In genomic region chrX:54182864-54183613, GRCh38 we compare ENCODE assay signal across 8 cellular contexts. TPM values are rescaled to one million over a fixed set of nuclear protein-coding genes. Genes with fewer than 3 reads are reported as not detected.
DNase-seq lines count a peak whose midpoint lies in the region; ATAC-seq and TF ChIP-seq lines count a peak whose summit lies in the region.

A gene with protein sequence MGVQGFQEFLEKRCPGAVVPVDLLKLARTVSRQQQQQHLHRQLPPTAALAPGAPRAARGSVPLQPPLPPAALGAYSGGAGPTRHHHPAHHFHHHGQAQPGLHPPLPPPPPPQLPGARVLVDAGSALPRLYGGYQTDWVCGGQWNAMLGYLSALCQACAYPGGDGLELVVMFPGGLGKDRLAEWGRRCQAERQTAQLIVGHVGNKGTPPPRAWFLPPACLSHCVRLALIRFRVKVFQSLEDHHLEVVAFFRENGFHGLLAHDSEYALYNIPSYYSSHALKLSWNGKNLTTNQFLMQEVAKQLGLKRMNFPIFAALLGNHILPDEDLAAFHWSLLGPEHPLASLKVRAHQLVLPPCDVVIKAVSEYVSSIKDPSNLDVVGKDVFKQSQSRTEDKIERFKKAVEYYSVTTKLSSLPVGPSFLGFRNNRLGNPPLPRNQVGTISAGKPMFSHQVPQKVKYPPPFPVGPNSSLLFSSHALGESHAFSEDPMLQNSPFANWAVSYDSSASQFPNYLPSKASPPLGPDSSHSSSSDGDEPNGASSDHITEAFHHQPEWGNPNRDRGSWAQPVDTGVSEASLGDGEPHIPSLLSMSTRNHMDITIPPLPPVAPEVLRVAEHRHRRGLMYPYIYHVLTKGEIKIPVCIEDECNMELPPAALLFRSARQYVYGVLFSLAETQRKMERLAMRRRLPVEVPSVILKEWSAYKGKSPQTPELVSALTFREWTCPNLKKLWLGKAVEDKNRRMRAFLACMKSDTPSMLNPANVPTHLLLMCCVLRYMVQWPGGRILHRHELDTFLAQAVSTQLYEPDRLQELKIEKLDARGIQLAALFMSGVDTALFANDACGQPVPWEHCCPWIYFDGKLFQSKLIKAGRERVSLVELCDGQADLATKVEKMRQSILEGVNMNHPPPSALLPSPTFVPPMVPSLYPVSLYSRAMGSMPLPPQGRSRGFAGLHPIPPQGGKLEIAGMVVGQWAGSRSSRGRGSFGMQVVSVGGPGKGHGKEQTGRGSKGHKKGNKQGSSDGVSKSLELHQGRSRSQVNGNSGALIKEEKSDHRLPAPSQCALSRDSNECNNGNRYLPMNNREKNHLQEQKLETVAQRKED (minus strand): TSS chrX:54183254. CDS start chrX:54183198, 56 bp downstream.

- H3K4me1 Mint-ChIP-seq in CD14-positive monocyte: peaks cover 37% of the 10 kb centered on the region
- peaks cover 38% of the 10 kb centered on the region for H3K4me1 Mint-ChIP-seq in activated CD8-positive, alpha-beta memory T cell treated with anti-CD3 and anti-CD28 coated beads, Interleukin-2, amount 10 ng/mL, durations not matched to agents 7 days and 5 days

- H3K9me3 Mint-ChIP-seq in CD14-positive monocyte: peaks cover 0 to 4% (median 0%) of the 10 kb centered on the region in 7 donors
- no peaks in the 10 kb centered on the region for H3K9me3 Mint-ChIP-seq in activated CD8-positive, alpha-beta memory T cell treated with anti-CD3 and anti-CD28 coated beads, Interleukin-2, amount 10 ng/mL, durations not matched to agents 7 days and 5 days (ENCODE audit: low read depth)

- H3K9ac ChIP-seq in endocrine pancreas (ENCODE audit: control insufficient read depth, insufficient read depth, low read length): peak within 1 kb of the TSS; percentile 66

- no peaks in the 10 kb centered on the region for H3K27me3 ChIP-seq in endocrine pancreas (ENCODE audit: control insufficient read depth, insufficient read depth, low read length)

- H3K36me3 Mint-ChIP-seq in CD14-positive monocyte: peaks cover 0 to 5% of the 10 kb centered on the region in 2 donors
- peaks cover 16% of the 10 kb centered on the region for H3K36me3 Mint-ChIP-seq in activated CD8-positive, alpha-beta memory T cell treated with anti-CD3 and anti-CD28 coated beads, Interleukin-2, amount 10 ng/mL, durations not matched to agents 7 days and 5 days

- peak within 1 kb of the TSS; percentile 80 to 83 for H3K4me3 Mint-ChIP-seq in CD14-positive monocyte
- H3K4me3 Mint-ChIP-seq in activated CD8-positive, alpha-beta memory T cell treated with anti-CD3 and anti-CD28 coated beads, Interleukin-2, amount 10 ng/mL, durations not matched to agents 7 days and 5 days: peak within 1 kb of the TSS; percentile 84

- peak within 1 kb of the TSS; percentile 43 to 88 (median 75) for H3K27ac Mint-ChIP-seq in CD14-positive monocyte
- peak within 1 kb of the TSS; percentile 86 for H3K27ac Mint-ChIP-seq in activated CD8-positive, alpha-beta memory T cell treated with anti-CD3 and anti-CD28 coated beads, Interleukin-2, amount 10 ng/mL, durations not matched to agents 7 days and 5 days

- H3K4me1 ChIP-seq in endocrine pancreas (ENCODE audit: control insufficient read depth, insufficient read depth, low read length): peaks cover 21% of the 10 kb centered on the region
- H3K4me1 ChIP-seq in mesodermal cell (ENCODE audit: control insufficient read depth, insufficient read depth, low read length, poor library complexity, severe bottlenecking): peaks cover 4% of the 10 kb centered on the region

- ATAC-seq in GM19438 (IDR thresholded peaks at IDR 0.05; ENCODE audit: low read depth, unreplicated experiment): peak; percentile 58
- ATAC-seq in activated CD8-positive, alpha-beta memory T cell treated with anti-CD3 and anti-CD28 coated beads, Interleukin-2, amount 10 ng/mL, durations not matched to agents 7 days and 5 days: peak; percentile 55

- CTCF ChIA-PET in activated CD8-positive, alpha-beta memory T cell treated with anti-CD3 and anti-CD28 coated beads, Interleukin-2, amount 10 ng/mL, durations not matched to agents 7 days and 5 days (lab: Charles Lee): no interaction called here

- intact Hi-C loops in CD14-positive monocyte (cut with micrococcal nuclease): loop anchor here in 1 of 2 donors (5.0 kb wide), 1 partner anchor 141 kb away; the partner anchor contains the start of gene PHF8

- peak within 1 kb of the TSS; percentile 73 for H3K27ac ChIP-seq in mesodermal cell (ENCODE audit: low read depth, low read length, severe bottlenecking)

- H3K27me3 Mint-ChIP-seq in CD14-positive monocyte (ENCODE audit: low read depth in 3 of 3): peaks cover 0 to 6% (median 0%) of the 10 kb centered on the region in 3 donors
- H3K27me3 Mint-ChIP-seq in activated CD8-positive, alpha-beta memory T cell treated with anti-CD3 and anti-CD28 coated beads, Interleukin-2, amount 10 ng/mL, durations not matched to agents 7 days and 5 days: no peaks in the 10 kb centered on the region

- H3K9me3 ChIP-seq in endocrine pancreas (ENCODE audit: control insufficient read depth, low read length) (no peaks in the 10 kb centered on the region), mesodermal cell (ENCODE audit: control insufficient read depth, low read length) (no peaks in the 10 kb centered on the region)

- peak; percentile 43 for DNase-seq in CD14-positive monocyte (ENCODE audit: low spot score)
- peak; percentile 35 for DNase-seq in HPDE6-E6E7 (ENCODE audit: extremely low spot score)
- DNase-seq in NOMO-1 treated with dmso at 0.1 percent for 144 hours (lab: John Stamatoyannopoulos, UW; ENCODE audit: unreplicated experiment): peak; percentile 50
- peak; percentile 77 for DNase-seq in activated CD8-positive, alpha-beta memory T cell treated with anti-CD3 and anti-CD28 coated beads, Interleukin-2, amount 10 ng/mL, durations not matched to agents 7 days and 5 days
- peak; percentile 30 for DNase-seq in stimulated activated CD8-positive, alpha-beta memory T cell treated with anti-CD3 and anti-CD28 coated beads, Interleukin-15, amount 100 ng/mL, for 1 hour (ENCODE audit: low read depth)

- H3K36me3 ChIP-seq in endocrine pancreas (ENCODE audit: control insufficient read depth, insufficient read depth, low read length) (no peaks in the 10 kb centered on the region), mesodermal cell (ENCODE audit: control insufficient read depth, insufficient read depth, low read length) (no peaks in the 10 kb centered on the region)

- 0 to 2% methylated on average over 13 to 16 of the region's 70 CpGs for WGBS in mesodermal cell (ENCODE audit: insufficient coverage in 2 of 2), 2 experiments

- no peak for TF ChIP-seq CTCF in CD14-positive monocyte (IDR thresholded peaks at IDR 0.05)

- H3K4me3 ChIP-seq in endocrine pancreas (ENCODE audit: control insufficient read depth, insufficient read depth, low read length) (peak within 1 kb of the TSS; percentile 77), mesodermal cell (ENCODE audit: extremely low read depth, insufficient read depth, low read length, poor library complexity, severe bottlenecking) (peak within 1 kb of the TSS; percentile 63)

RNA-seq across cellular contexts. Expression of the gene that starts here (rescaled TPM):
- 1 to 10 TPM; 1.7 to 1.8 TPM for polyA plus RNA-seq in CD14-positive monocyte
- total RNA-seq in activated CD8-positive, alpha-beta memory T cell treated with anti-CD3 and anti-CD28 coated beads, Interleukin-2, amount 10 ng/mL, durations not matched to agents 7 days and 5 days: 10 to 100 TPM; 10.5 to 12.8 TPM
- 5.6 TPM for polyA plus RNA-seq in mesodermal cell (2013, experiment 1 of 2)
- polyA plus RNA-seq in mesodermal cell (2013, experiment 2 of 2): 4.3 TPM

Comparison
In these comparisons a context has a peak if more than half of its experiments do, and no peak if none do; other contexts are left out.
1. Peak in every context shown above with its lines: DNase-seq, ATAC-seq, H3K4me3 ChIP-seq and H3K27ac ChIP-seq.